Comparison of ENCODE assay signal across 13 cellular contexts in the genomic region with DNA sequence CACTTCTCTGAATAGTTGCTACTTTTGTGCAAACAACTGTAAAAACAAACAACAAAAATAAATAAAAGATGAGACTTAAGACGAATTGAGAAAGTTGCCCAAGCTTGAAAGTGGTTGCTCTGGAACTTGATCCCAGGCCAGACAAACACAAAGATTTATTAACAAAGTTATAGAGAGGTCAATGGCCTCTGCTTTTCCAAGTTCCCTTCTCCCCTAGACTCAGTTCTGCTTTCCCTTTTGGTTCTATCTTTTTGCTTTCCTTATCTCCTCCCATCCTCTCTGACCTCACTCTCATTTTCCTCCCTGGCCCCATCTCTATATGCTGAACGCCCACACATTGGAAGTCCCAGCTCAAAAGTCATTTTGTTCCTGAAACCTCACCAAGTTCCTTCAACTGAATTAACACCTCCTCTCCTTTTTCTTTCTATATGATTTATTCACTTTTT.
DNase-seq lines count a peak whose midpoint lies in the region; ATAC-seq, FAIRE-seq and TF ChIP-seq lines count a peak whose summit lies in the region.
"Had no signal": no experiment of that assay in that cellular context is flagged by ENCODE, and none has a peak within 500 bp of the region (broad histone marks: within the 10 kb centered on the region; RNA-seq: fewer than 3 reads in every experiment).

No MANE protein-coding gene starts in this region.

- CTCF ChIA-PET in Calu3 (lab: Charles Lee) = interaction anchor here (0.5 to 0.6 kb wide), 2 partner anchors 23 to 253 kb away, joined by 3 to 9 read pairs; no protein-coding TSS in a partner anchor
- CTCF ChIA-PET in endothelial cell of umbilical vein (lab: Charles Lee) = no interaction called here

- H3K9me3 Mint-ChIP-seq in Calu3 (ENCODE audit: low read depth, unreplicated experiment) = peaks cover 4% of the 10 kb centered on the region

- dilution Hi-C loops in endothelial cell of umbilical vein (cut with MboI; ENCODE audit: extremely low pct_ligation_motif_present, low sequenced_read_pairs) = no loop called here

- FAIRE-seq in endothelial cell of umbilical vein (lab: Jason Lieb, UNC) = peak; percentile 59

- H3K4me3 Mint-ChIP-seq in Calu3 (ENCODE audit: low read depth, unreplicated experiment) = peak overlapping the region; percentile 54

- H3K9ac ChIP-seq in endothelial cell of umbilical vein (replicated peaks; ENCODE audit: extremely low read depth, insufficient read depth, low read length) = no peak overlapping the region

- H3K4me1 ChIP-seq in endothelial cell of umbilical vein (ENCODE audit: control insufficient read depth, extremely low read depth, insufficient read depth, low read length) = peaks cover 13% of the 10 kb centered on the region

- H3K27me3 ChIP-seq in endothelial cell of umbilical vein (ENCODE audit: control insufficient read depth in 2 of 2, insufficient read depth in 2 of 2, low read length in 2 of 2) = no peaks in the 10 kb centered on the region
- H3K27me3 ChIP-seq: BLaER1 treated with 17β-estradiol and CSF1 and Interleukin-3, amounts not matched to agents 10 nM and 100 nM; ovary had no signal

- H3K79me2 ChIP-seq in endothelial cell of umbilical vein (ENCODE audit: control insufficient read depth, insufficient read depth, low read length) = no peaks in the 10 kb centered on the region

- H3K9me1 ChIP-seq in endothelial cell of umbilical vein (replicated peaks; ENCODE audit: control insufficient read depth, extremely low read depth, insufficient read depth, low read length) = no peaks in the 10 kb centered on the region

- DNase-seq in Calu3 (no peak), NOMO-1 treated with dmso at 0.1 percent for 144 hours (lab: John Stamatoyannopoulos, UW; ENCODE audit: unreplicated experiment) (peak; percentile 5), endothelial cell of umbilical vein (ENCODE audit: low read depth, low spot score) (peak; percentile 2), omental fat pad (ENCODE audit: low spot score) (no peak), UCSD-AML1 (lab: John Stamatoyannopoulos, UW; ENCODE audit: unreplicated experiment) (no peak)
- DNase-seq in activated CD8-positive, alpha-beta memory T cell treated with anti-CD3 and anti-CD28 coated beads, Interleukin-2, amount 50 U/mL, for 48 hours = no peak
- DNase-seq: activated effector memory CD4-positive, alpha-beta T cell treated with Interleukin-2 at 50 U/mL for 16 hours; DND-41; dorsolateral prefrontal cortex; ovary had no signal

- H3K27me3 Mint-ChIP-seq in Calu3 (ENCODE audit: unreplicated experiment) = no peaks in the 10 kb centered on the region

- TF ChIP-seq POLR2A in endothelial cell of umbilical vein (IDR thresholded peaks at IDR 0.05; ENCODE audit: low read depth, low read length) = no peak

- no peaks in the 10 kb centered on the region for H3K36me3 ChIP-seq in endothelial cell of umbilical vein (ENCODE audit: control insufficient read depth in 2 of 2, extremely low read depth in 1 of 2, insufficient read depth in 2 of 2, low read length in 2 of 2)
- H3K36me3 ChIP-seq: BLaER1 treated with 17β-estradiol and CSF1 and Interleukin-3, amounts not matched to agents 10 nM and 100 nM; ovary had no signal

- peak; percentile 9 for ATAC-seq in omental fat pad (ENCODE audit: low FRiP score)
- ATAC-seq in GM21367 (IDR thresholded peaks at IDR 0.05; ENCODE audit: unreplicated experiment) = no peak
- ATAC-seq in HG02973 (IDR thresholded peaks at IDR 0.05; ENCODE audit: unreplicated experiment) = no peak

- no peak overlapping the region for H3K27ac ChIP-seq in endothelial cell of umbilical vein (ENCODE audit: insufficient read depth, low read depth, low read length)
- H3K27ac ChIP-seq: dorsolateral prefrontal cortex, ovary had no signal

- no peaks in the 10 kb centered on the region for H3K36me3 Mint-ChIP-seq in Calu3 (ENCODE audit: insufficient read depth, unreplicated experiment)

- TF ChIP-seq CTCF in Calu3 (IDR thresholded peaks at IDR 0.05; ENCODE audit: unreplicated experiment) (no peak), endothelial cell of umbilical vein (IDR thresholded peaks at IDR 0.05; ENCODE audit: extremely low read depth in 1 of 2, insufficient read depth in 1 of 2, low read depth in 1 of 2, low read length in 2 of 2) (no peak), omental fat pad (IDR thresholded peaks at IDR 0.05) (no peak)

- H4K20me1 ChIP-seq in endothelial cell of umbilical vein (replicated peaks; ENCODE audit: control insufficient read depth, extremely low read depth, insufficient read depth, low read length) = no peaks in the 10 kb centered on the region
- H4K20me1 ChIP-seq: BLaER1 treated with 17β-estradiol and CSF1 and Interleukin-3, amounts not matched to agents 10 nM and 100 nM had no signal

- POLR2A ChIA-PET in endothelial cell of umbilical vein (lab: Charles Lee) = no interaction called here

- H3K4me1 Mint-ChIP-seq in Calu3 (ENCODE audit: low read depth, unreplicated experiment) = peaks cover 16% of the 10 kb centered on the region

- peak overlapping the region; percentile 95 for H3K27ac Mint-ChIP-seq in Calu3 (ENCODE audit: unreplicated experiment)

- no TSS peak for BruUV-seq in Calu3 (replicated peaks; lab: Mats Ljungman, UMichigan)
- BruUV-seq in endothelial cell of umbilical vein (replicated peaks; lab: Mats Ljungman, UMichigan) = no TSS peak

- no peak overlapping the region for H2AFZ ChIP-seq in endothelial cell of umbilical vein (ENCODE audit: low read depth, low read length)

- H3K4me3 ChIP-seq in endothelial cell of umbilical vein (replicated peaks in 1 of 3; ENCODE audit: insufficient read depth in 1 of 3, low read depth in 1 of 3, low read length in 3 of 3) = no peak overlapping the region
- H3K4me3 ChIP-seq: BLaER1 treated with 17β-estradiol and CSF1 and Interleukin-3, amounts not matched to agents 10 nM and 100 nM; dorsolateral prefrontal cortex; ovary had no signal

- H3K4me2 ChIP-seq in endothelial cell of umbilical vein (ENCODE audit: insufficient read depth, low read length) = no peak overlapping the region

- intact Hi-C loops in Calu3 (cut with micrococcal nuclease; ENCODE audit: unreplicated experiment) = no loop called here
- intact Hi-C loops in endothelial cell of umbilical vein (cut with micrococcal nuclease) = loop anchor here (1.0 kb wide), 1 partner anchor 8 kb away; no protein-coding TSS in a partner anchor

- H3K9me3 ChIP-seq in endothelial cell of umbilical vein (replicated peaks; ENCODE audit: control insufficient read depth, insufficient read depth, low read length) = no peaks in the 10 kb centered on the region
- H3K9me3 ChIP-seq: ovary had no signal

TF ChIP-seq in endothelial cell of umbilical vein, 7 proteins besides CTCF, POLR2A, EP300 and RAD21:
- TF ChIP-seq JUN (IDR thresholded peaks at IDR 0.05; ENCODE audit: borderline replicate concordance, insufficient read depth, insufficient read length, low read depth) (no peak), FOS (IDR thresholded peaks at IDR 0.05; ENCODE audit: borderline replicate concordance, insufficient read depth, low read length) (no peak), GATA2 (IDR thresholded peaks at IDR 0.05; ENCODE audit: insufficient read depth, insufficient read length, low read depth, low read length) (no peak), MYC (IDR thresholded peaks at IDR 0.05; ENCODE audit: low read depth, low read length) (no peak), POLR2AphosphoS5 (IDR thresholded peaks at IDR 0.05; ENCODE audit: insufficient read depth, low read depth, low read length) (no peak), EZH2 (IDR thresholded peaks at IDR 0.05; ENCODE audit: borderline replicate concordance, low read depth, low read length, severe bottlenecking) (no peak)
- TF ChIP-seq, protein P1, sequence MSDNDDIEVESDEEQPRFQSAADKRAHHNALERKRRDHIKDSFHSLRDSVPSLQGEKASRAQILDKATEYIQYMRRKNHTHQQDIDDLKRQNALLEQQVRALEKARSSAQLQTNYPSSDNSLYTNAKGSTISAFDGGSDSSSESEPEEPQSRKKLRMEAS (IDR thresholded peaks at IDR 0.05; ENCODE audit: insufficient read depth, insufficient read length) = no peak

Comparison
In these comparisons a context has a peak if more than half of its experiments do, and no peak if none do; other contexts are left out.
1. DNase-seq: peak in NOMO-1 treated with dmso at 0.1 percent for 144 hours (single experiment) and endothelial cell of umbilical vein (single experiment); none in Calu3 (single experiment), omental fat pad (single experiment), activated CD8-positive, alpha-beta memory T cell treated with anti-CD3 and anti-CD28 coated beads, Interleukin-2, amount 50 U/mL, for 48 hours (single experiment) and UCSD-AML1 (single experiment).